Comparison of ENCODE assay signal across 2 cellular contexts in genomic region chr10:87763086-87763861, GRCh38.
TF ChIP-seq lines count a peak whose summit lies in the region.

No MANE protein-coding gene starts in this region.

TF ChIP-seq in SK-N-SH, 30 proteins besides CTCF, POLR2A, EP300 and RAD21:
- TF ChIP-seq REST (IDR thresholded peaks at IDR 0.05; ENCODE audit: low read depth, low read length): no peak
- no peak for TF ChIP-seq ELF1 (IDR thresholded peaks at IDR 0.05)
- no peak for TF ChIP-seq TCF12 (IDR thresholded peaks at IDR 0.05)
- TF ChIP-seq GABPA (IDR thresholded peaks at IDR 0.05; ENCODE audit: low read depth): no peak
- TF ChIP-seq JUND (IDR thresholded peaks at IDR 0.05): peak; percentile 42
- TF ChIP-seq PBX3 (IDR thresholded peaks at IDR 0.05): peak; percentile 35; the same call in 1 of the 2 replicates
- TF ChIP-seq FOSL2 (IDR thresholded peaks at IDR 0.05; ENCODE audit: borderline replicate concordance, low read depth): peak; percentile 23; the same call in 1 of the 2 replicates
- TF ChIP-seq RXRA (IDR thresholded peaks at IDR 0.05; ENCODE audit: borderline replicate concordance, low read depth): no peak
- TF ChIP-seq NFIC (IDR thresholded peaks at IDR 0.05; ENCODE audit: borderline replicate concordance): no peak
- TF ChIP-seq, protein P1, sequence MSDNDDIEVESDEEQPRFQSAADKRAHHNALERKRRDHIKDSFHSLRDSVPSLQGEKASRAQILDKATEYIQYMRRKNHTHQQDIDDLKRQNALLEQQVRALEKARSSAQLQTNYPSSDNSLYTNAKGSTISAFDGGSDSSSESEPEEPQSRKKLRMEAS (IDR thresholded peaks at IDR 0.05; ENCODE audit: low read depth): no peak

TF ChIP-seq in SK-N-SH treated with all-trans-retinoic acid at 6 μM for 48 hours, 23 proteins besides CTCF, POLR2A, EP300 and RAD21 (continued from another document):
- TF ChIP-seq CSDC2 (CRISPR knock-in tag; IDR thresholded peaks at IDR 0.05) (no peak), PATZ1 (CRISPR knock-in tag; IDR thresholded peaks at IDR 0.05; ENCODE audit: borderline replicate concordance) (no peak), TCF4 (CRISPR knock-in tag; IDR thresholded peaks at IDR 0.05; ENCODE audit: borderline replicate concordance) (no peak), TOX (CRISPR knock-in tag; IDR thresholded peaks at IDR 0.05; ENCODE audit: borderline replicate concordance) (no peak), OSR1 (CRISPR knock-in tag; IDR thresholded peaks at IDR 0.05) (no peak), ZNF70 (CRISPR knock-in tag; IDR thresholded peaks at IDR 0.05) (no peak)
- TF ChIP-seq, protein P2, sequence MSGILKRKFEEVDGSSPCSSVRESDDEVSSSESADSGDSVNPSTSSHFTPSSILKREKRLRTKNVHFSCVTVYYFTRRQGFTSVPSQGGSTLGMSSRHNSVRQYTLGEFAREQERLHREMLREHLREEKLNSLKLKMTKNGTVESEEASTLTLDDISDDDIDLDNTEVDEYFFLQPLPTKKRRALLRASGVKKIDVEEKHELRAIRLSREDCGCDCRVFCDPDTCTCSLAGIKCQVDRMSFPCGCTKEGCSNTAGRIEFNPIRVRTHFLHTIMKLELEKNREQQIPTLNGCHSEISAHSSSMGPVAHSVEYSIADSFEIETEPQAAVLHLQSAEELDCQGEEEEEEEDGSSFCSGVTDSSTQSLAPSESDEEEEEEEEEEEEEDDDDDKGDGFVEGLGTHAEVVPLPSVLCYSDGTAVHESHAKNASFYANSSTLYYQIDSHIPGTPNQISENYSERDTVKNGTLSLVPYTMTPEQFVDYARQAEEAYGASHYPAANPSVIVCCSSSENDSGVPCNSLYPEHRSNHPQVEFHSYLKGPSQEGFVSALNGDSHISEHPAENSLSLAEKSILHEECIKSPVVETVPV (CRISPR knock-in tag; IDR thresholded peaks at IDR 0.05): no peak
